8 cellular contexts compared by ENCODE assay signal in genomic region chr22:42519544-42520237, GRCh38. TPM values are rescaled to one million over a fixed set of nuclear protein-coding genes. Genes with fewer than 3 reads are reported as not detected.
A peak's percentile ranks its signal among the peaks of the same experiment; 100 is the strongest.
DNase-seq lines count a peak whose midpoint lies in the region; ATAC-seq, FAIRE-seq and TF ChIP-seq lines count a peak whose summit lies in the region.

Gene RRP7A (minus strand): TSS chr22:42519796. CDS start chr22:42519786, 10 bp downstream.

- peak; percentile 83; the same call in 1 of the 2 replicates for TF ChIP-seq POLR2A in GM12892 (IDR thresholded peaks at IDR 0.05; ENCODE audit: low read depth, low read length)

- peaks cover 11% of the 10 kb centered on the region for H4K20me1 ChIP-seq in smooth muscle cell (ENCODE audit: low read depth)

- peak within 1 kb of the TSS; percentile 26 for H3K27ac ChIP-seq in smooth muscle cell (ENCODE audit: low read depth)

- H3K4me3 ChIP-seq in cardiac fibroblast (replicated peaks in 1 of 2; ENCODE audit: low read depth in 2 of 2, low read length in 2 of 2) (peak within 1 kb of the TSS; percentile 69 to 73), smooth muscle cell (peak within 1 kb of the TSS; percentile 99)

- peak within 1 kb of the TSS; percentile 88 for H3K9ac ChIP-seq in smooth muscle cell (ENCODE audit: low read depth)

- peak within 1 kb of the TSS; percentile 88 for H3K4me2 ChIP-seq in smooth muscle cell

- peaks cover 2% of the 10 kb centered on the region; the same call in 1 of the 2 replicates for H3K27me3 Mint-ChIP-seq in HFFc6 (ENCODE audit: insufficient read depth)
- no peaks in the 10 kb centered on the region for H3K27me3 Mint-ChIP-seq in activated B cell treated with CpG ODN at 0.5 μM for 24 hours

- TF ChIP-seq CTCF in HFFc6 (IDR thresholded peaks at IDR 0.05) (peak; percentile 28; the same call in 1 of the 2 replicates), activated B cell treated with CpG ODN at 0.5 μM for 24 hours (IDR thresholded peaks at IDR 0.05) (no peak), cardiac fibroblast (IDR thresholded peaks at IDR 0.05; ENCODE audit: low read depth, low read length) (no peak), smooth muscle cell (IDR thresholded peaks at IDR 0.05; ENCODE audit: borderline replicate concordance, insufficient read depth, poor library complexity, severe bottlenecking) (no peak)

- WGBS in smooth muscle cell (ENCODE audit: low lambda C conversion rate), result under 1% methylated on average over 55 of the region's 57 CpGs

- POLR2A ChIA-PET in activated B cell treated with CpG ODN at 0.5 μM for 24 hours (lab: Charles Lee), result interaction anchor here (0.6 to 1.6 kb wide), 3 partner anchors 14 to 95 kb away, joined by 6 to 10 read pairs (median 6); partner anchors contain the start of gene POLDIP3

- H3K9me3 Mint-ChIP-seq in HFFc6 (peaks cover 4% of the 10 kb centered on the region; the same call in 1 of the 2 replicates), activated B cell treated with CpG ODN at 0.5 μM for 24 hours (no peaks in the 10 kb centered on the region)

- ATAC-seq in activated B cell treated with CpG ODN at 0.5 μM for 24 hours (ENCODE audit: low read depth) (peak; percentile 92), HG03159 (IDR thresholded peaks at IDR 0.05; ENCODE audit: unreplicated experiment) (no peak)

- peaks cover 9% of the 10 kb centered on the region for H3K4me1 ChIP-seq in smooth muscle cell (ENCODE audit: low read depth)

- peak within 1 kb of the TSS; percentile 96 for H3K27ac Mint-ChIP-seq in HFFc6
- peak within 1 kb of the TSS; percentile 96 for H3K27ac Mint-ChIP-seq in activated B cell treated with CpG ODN at 0.5 μM for 24 hours

- CTCF ChIA-PET in activated B cell treated with CpG ODN at 0.5 μM for 24 hours (lab: Charles Lee), result no interaction called here

- H3K36me3 ChIP-seq in smooth muscle cell (ENCODE audit: low read depth), result no peaks in the 10 kb centered on the region

- peak; percentile 97 for FAIRE-seq in GM12892 (lab: Jason Lieb, UNC)

- H3K79me2 ChIP-seq in smooth muscle cell (ENCODE audit: low read depth), result peaks cover 26% of the 10 kb centered on the region

- no peaks in the 10 kb centered on the region for H3F3A ChIP-seq in smooth muscle cell (ENCODE audit: low read depth)

- no peaks in the 10 kb centered on the region for H3K9me3 ChIP-seq in smooth muscle cell (replicated peaks; ENCODE audit: low read depth)

- H3K4me1 Mint-ChIP-seq in HFFc6 (ENCODE audit: low read depth), result peaks cover 14% of the 10 kb centered on the region
- H3K4me1 Mint-ChIP-seq in activated B cell treated with CpG ODN at 0.5 μM for 24 hours, result peaks cover 18% of the 10 kb centered on the region

- intact Hi-C loops in activated B cell treated with CpG ODN at 0.5 μM for 24 hours (cut with micrococcal nuclease), result loop anchor here (2.0 to 5.0 kb wide), 3 partner anchors 13 to 93 kb away; partner anchors contain the start of genes POLDIP3 and SERHL2

- DNase-seq in GM12892 (ENCODE audit: insufficient read length) (peak; percentile 76), HFFc6 (peak; percentile 68), NCI-H1930 (lab: John Stamatoyannopoulos, UW) (peak; percentile 45 to 74), activated B cell treated with CpG ODN at 0.5 μM for 24 hours (peak; percentile 93), cardiac fibroblast (ENCODE audit: low read depth in 2 of 2) (peak; percentile 66 to 77), inferior parietal cortex (ENCODE audit: extremely low spot score) (peak; percentile 73), smooth muscle cell (lab: John Stamatoyannopoulos, UW; ENCODE audit: unreplicated experiment) (peak; percentile 72)

- H3K36me3 Mint-ChIP-seq in HFFc6 (ENCODE audit: low read depth), result peaks cover 15% of the 10 kb centered on the region
- peaks cover 28% of the 10 kb centered on the region for H3K36me3 Mint-ChIP-seq in activated B cell treated with CpG ODN at 0.5 μM for 24 hours (ENCODE audit: low read depth)

- H3K27me3 ChIP-seq in smooth muscle cell (ENCODE audit: low read depth), result no peaks in the 10 kb centered on the region

- H2AFZ ChIP-seq in smooth muscle cell (ENCODE audit: low read depth), result peak within 1 kb of the TSS; percentile 71

- H3K4me3 Mint-ChIP-seq in HFFc6, result peak within 1 kb of the TSS; percentile 100
- peak within 1 kb of the TSS; percentile 98 for H3K4me3 Mint-ChIP-seq in activated B cell treated with CpG ODN at 0.5 μM for 24 hours

RNA-seq across cellular contexts. Expression of gene RRP7A, which starts in this region (rescaled TPM):
- polyA plus RNA-seq in GM12892 (2012; ENCODE audit: missing spikeins), result 35.3 TPM
- total RNA-seq in HFFc6 (2021; fragmentation: NEBNext Ultra II Directional; extraction: Animal tissue kit (Norgen Biotek cat#: 25700)), result 100 to 1,000 TPM in 2 of 6 experiments, 10 to 100 TPM in 4; 88.7 to 107 (median 97.5) TPM
- 129 and 135 TPM in 2 replicates for total RNA-seq in activated B cell treated with CpG ODN at 0.5 μM for 24 hours
- total RNA-seq in smooth muscle cell, result 24.5 and 26.3 TPM in 2 replicates
- polyA plus RNA-seq in smooth muscle cell, result 64.2 and 84.0 TPM in 2 replicates
